ENCODE assay signal across 3 cellular contexts in the genomic region with DNA sequence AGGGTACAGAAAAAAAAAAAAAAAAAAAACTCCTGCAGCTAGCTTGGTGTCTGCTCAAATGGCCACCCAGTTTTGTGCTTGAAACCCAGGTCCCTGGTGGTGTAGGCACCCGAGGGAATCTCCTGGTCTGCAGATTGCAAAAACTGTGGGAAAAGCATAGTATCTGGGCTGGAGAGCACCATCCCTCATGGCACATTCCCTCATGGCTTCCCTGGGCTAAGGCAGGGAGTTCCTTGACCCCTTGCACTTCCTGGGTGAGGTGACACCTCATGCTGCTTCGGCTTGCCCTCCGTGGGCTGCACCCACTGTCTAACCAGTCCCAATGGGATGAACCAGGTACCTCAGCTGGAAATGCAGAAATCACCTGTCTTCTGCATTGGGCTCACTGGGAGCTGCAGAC.
DNase-seq lines count a peak whose midpoint lies in the region; ATAC-seq, FAIRE-seq and TF ChIP-seq lines count a peak whose summit lies in the region.
"Not testable (repeated sequence)": the region's sequence is repeated elsewhere in the genome, so short reads cannot be mapped to it uniquely, and the experiment has no call there.

No MANE protein-coding gene starts in this region.

- not testable (repeated sequence) for H3K9me3 ChIP-seq in K562 (replicated peaks; ENCODE audit: control insufficient read depth, insufficient read depth, low read depth, low read length); endodermal cell (ENCODE audit: control insufficient read depth, low read length)

- not testable (repeated sequence) for TF ChIP-seq EP300 in K562 (IDR thresholded peaks at IDR 0.05; ENCODE audit: low read length)

- not testable (repeated sequence) for H3K36me3 Mint-ChIP-seq in endodermal cell (ENCODE audit: low read depth)

- H3K9me1 ChIP-seq in K562 (ENCODE audit: control insufficient read depth, insufficient read depth, low read length) = not testable (repeated sequence)

- H2AFZ ChIP-seq in K562 (ENCODE audit: low read depth, low read length) = not testable (repeated sequence)

- H3K9me3 Mint-ChIP-seq in endodermal cell = peaks cover 13% of the 10 kb centered on the region

- H3K4me2 ChIP-seq in K562 (ENCODE audit: insufficient read depth, low read length) = not testable (repeated sequence)

- H3K4me3 Mint-ChIP-seq in endodermal cell = not testable (repeated sequence)

- not testable (repeated sequence) for H4K20me1 ChIP-seq in K562 (replicated peaks; ENCODE audit: control insufficient read depth, insufficient read depth, low read length)

- H3K9ac ChIP-seq in K562 (ENCODE audit: insufficient read depth in 1 of 2, low read depth in 2 of 2, low read length in 2 of 2); endodermal cell (ENCODE audit: extremely low read depth, low read length, poor library complexity, severe bottlenecking): not testable (repeated sequence)

- TF ChIP-seq POLR2A in K562 (conservative IDR thresholded peaks at IDR 0.05) = not testable (repeated sequence)

- not testable (repeated sequence) for H3K4me3 ChIP-seq in K562; endodermal cell (ENCODE audit: low read length)

- not testable (repeated sequence) for H3K36me3 ChIP-seq in K562 (ENCODE audit: control insufficient read depth, insufficient read depth, low read length); endodermal cell (ENCODE audit: control insufficient read depth, insufficient read depth, low read length)

- H3K27me3 ChIP-seq in K562 (ENCODE audit: control insufficient read depth in 2 of 2, insufficient read depth in 2 of 2, low read length in 2 of 2); endodermal cell (ENCODE audit: control insufficient read depth, insufficient read depth, low read length, poor library complexity, severe bottlenecking): not testable (repeated sequence)

- not testable (repeated sequence) for TF ChIP-seq RAD21 in K562 (CRISPR knock-in tag; conservative IDR thresholded peaks at IDR 0.05 in 1 of 2, IDR thresholded peaks at IDR 0.05 in 1 of 2)

- CTCF ChIA-PET in HEK293T (lab: Yijun Ruan, JAX) = interaction anchor here (0.6 kb wide), 1 partner anchor 740 kb away, joined by 4 read pairs; no protein-coding TSS in a partner anchor
- CTCF ChIA-PET in K562 (lab: Yijun Ruan, JAX; ENCODE audit: low intra/inter-chr PET ratio) = not testable (repeated sequence)

- H3K79me2 ChIP-seq in K562 (ENCODE audit: control insufficient read depth, insufficient read depth, low read length) = not testable (repeated sequence)

- 44% methylated on average over 3 of the region's 3 CpGs for WGBS in K562 (ENCODE audit: insufficient coverage, low coverage, missing lambda C conversion rate)
- WGBS in endodermal cell (ENCODE audit: insufficient coverage in 1 of 2, insufficient read length in 1 of 2), 2 experiments = 93 to 100% methylated on average over 1 to 3 of the region's 3 CpGs

- BruUV-seq in K562 (replicated peaks; lab: Mats Ljungman, UMichigan) = not testable (repeated sequence)

- DNase-seq in HEK293T (ENCODE audit: extremely low spot score); K562 (ENCODE audit: extremely low read depth in 1 of 4, low spot score in 3 of 4): not testable (repeated sequence)
- peak; percentile 32 for DNase-seq in endodermal cell

- in situ Hi-C loops in K562 (cut with MboI) = not testable (repeated sequence)

- not testable (repeated sequence) for H3K4me1 ChIP-seq in K562 (replicated peaks in 1 of 2; ENCODE audit: control insufficient read depth in 2 of 2, insufficient read depth in 2 of 2, low read length in 2 of 2); endodermal cell (ENCODE audit: control insufficient read depth, insufficient read depth, low read length)

- intact Hi-C loops in K562 (cut with micrococcal nuclease) = not testable (repeated sequence)

- ATAC-seq in K562 = not testable (repeated sequence)

- H3K27ac Mint-ChIP-seq in endodermal cell = not testable (repeated sequence)

- H3K4me1 Mint-ChIP-seq in endodermal cell = not testable (repeated sequence)

- H3K27me3 Mint-ChIP-seq in endodermal cell (ENCODE audit: insufficient read depth) = not testable (repeated sequence)

- not testable (repeated sequence) for H3K27ac ChIP-seq in K562 (ENCODE audit: extremely low read depth, low read depth, low read length); endodermal cell (ENCODE audit: low read depth, low read length)

- TF ChIP-seq CTCF in K562 (IDR thresholded peaks at IDR 0.05 in 2 of 3, conservative IDR thresholded peaks at IDR 0.05 in 1 of 3; ENCODE audit: insufficient read depth in 2 of 3, low read depth in 1 of 3, low read length in 3 of 3); endodermal cell (conservative IDR thresholded peaks at IDR 0.05): not testable (repeated sequence)

- FAIRE-seq in K562 (lab: Jason Lieb, UNC) = not testable (repeated sequence)

- POLR2A ChIA-PET in HEK293T (lab: Yijun Ruan, JAX); K562 (lab: Yijun Ruan, JAX): not testable (repeated sequence)

TF ChIP-seq in HEK293T, 16 proteins besides CTCF, POLR2A, EP300 and RAD21:
- peak; percentile 35; the same call in 1 of the 2 replicates for TF ChIP-seq ZNF384 (IDR thresholded peaks at IDR 0.05)

TF ChIP-seq in K562, 482 proteins besides CTCF, POLR2A, EP300 and RAD21:
- TF ChIP-seq ZNF75A (CRISPR knock-in tag; IDR thresholded peaks at IDR 0.05) = peak; percentile 69; the same call in 1 of the 2 replicates
